11 cellular contexts compared by ENCODE assay signal in genomic region chr14:24941719-24942118, GRCh38.
DNase-seq lines count a peak whose midpoint lies in the region; ATAC-seq and TF ChIP-seq lines count a peak whose summit lies in the region.
"Had no signal": no experiment of that assay in that cellular context is flagged by ENCODE, and none has a peak within 500 bp of the region (broad histone marks: within the 10 kb centered on the region; RNA-seq: fewer than 3 reads in every experiment).

No MANE protein-coding gene starts in this region.

- no peak overlapping the region for H3T11ph ChIP-seq in H9 (ENCODE audit: low read length)

- H3K23me2 ChIP-seq in H9 (ENCODE audit: insufficient read length, low read depth, low read length, poor library complexity, severe bottlenecking): no peaks in the 10 kb centered on the region

- intact Hi-C loops in uterus (cut with DNase I; ENCODE audit: low total_unique reads): no loop called here

- H2AFZ ChIP-seq in H9 (ENCODE audit: low read length): no peak overlapping the region

- H3K4ac ChIP-seq in H9 (ENCODE audit: low read depth, low read length): no peak overlapping the region

- H3K79me2 ChIP-seq in H9 (ENCODE audit: insufficient read depth, low read length): no peaks in the 10 kb centered on the region

- peaks cover 39 to 43% of the 10 kb centered on the region in 2 experiments for H3K4me1 Mint-ChIP-seq in H9
- H3K4me1 Mint-ChIP-seq: CD14-positive monocyte; stimulated activated naive B cell treated with anti-CD40 and anti-IgM and Interleukin-4, amounts not matched to agents 10 μg/mL and 1 μg/mL and 100 μg/mL, for 72 hours had no signal

- ATAC-seq in GM18498 (IDR thresholded peaks at IDR 0.05; ENCODE audit: unreplicated experiment): peak; percentile 65
- ATAC-seq: stimulated activated naive B cell treated with anti-CD40 and anti-IgM and Interleukin-4, amounts not matched to agents 10 μg/mL and 1 μg/mL and 100 μg/mL, for 72 hours had no signal

- H3K4me3 Mint-ChIP-seq in H9: no peak overlapping the region
- H3K4me3 Mint-ChIP-seq: CD14-positive monocyte; stimulated activated naive B cell treated with anti-CD40 and anti-IgM and Interleukin-4, amounts not matched to agents 10 μg/mL and 1 μg/mL and 100 μg/mL, for 72 hours had no signal

- TF ChIP-seq CTCF in H9 (conservative IDR thresholded peaks at IDR 0.05): no peak
- TF ChIP-seq CTCF in uterus (IDR thresholded peaks at IDR 0.05): no peak

- no peaks in the 10 kb centered on the region for H3K36me3 ChIP-seq in uterus

- H3K4me1 ChIP-seq in H9 (ENCODE audit: insufficient read depth, low read length) (peaks cover 14% of the 10 kb centered on the region; the same call in 1 of the 2 replicates), uterus (no peaks in the 10 kb centered on the region)

- H3K27ac ChIP-seq in H9 (ENCODE audit: insufficient read length, low read depth, low read length) (peak overlapping the region; percentile 62), uterus (no peak overlapping the region)

- no peak overlapping the region for H3K4me3 ChIP-seq in uterus

- H4K91ac ChIP-seq in H9 (ENCODE audit: insufficient read length, low read depth, low read length): no peak overlapping the region

- no CpG with 5 or more reads among the region's 1 CpG for WGBS in H9 (ENCODE audit: extremely low coverage, insufficient read length, low lambda C conversion rate)

- no peak overlapping the region for H4K8ac ChIP-seq in H9 (replicated peaks; ENCODE audit: insufficient read length, low read depth, low read length)

- no peak overlapping the region for H3K4me2 ChIP-seq in H9 (ENCODE audit: insufficient read depth, insufficient read length, low read length)

- H2BK5ac ChIP-seq in H9 (ENCODE audit: insufficient read length, low read length): no peak overlapping the region

- no peak overlapping the region for H3K56ac ChIP-seq in H9 (ENCODE audit: insufficient read length, low read depth, low read length)

- DNase-seq in H9: no peak
- peak; percentile 68 for DNase-seq in NCI-H146 treated with DMSO at 0.1 percent for 48 hours (lab: John Stamatoyannopoulos, UW; ENCODE audit: unreplicated experiment)
- DNase-seq in germinal center (ENCODE audit: low spot score): peak; percentile 24
- DNase-seq in uterus: no peak
- DNase-seq in activated effector memory CD4-positive, alpha-beta T cell treated with anti-CD3 and anti-CD28 coated beads, Interleukin-2, amount 50 U/mL, for 16 hours: no peak
- DNase-seq in SKM-1 treated with dmso at 0.1 percent for 144 hours (lab: John Stamatoyannopoulos, UW; ENCODE audit: unreplicated experiment): no peak
- no peak for DNase-seq in activated CD4-positive, alpha-beta T cell treated with anti-CD3 and anti-CD28 coated beads for 4 hours
- DNase-seq: MV-4-11; stimulated activated naive B cell treated with anti-CD40 and anti-IgM and Interleukin-4, amounts not matched to agents 10 μg/mL and 1 μg/mL and 100 μg/mL, for 72 hours had no signal

- H2BK120ac ChIP-seq in H9 (ENCODE audit: low read depth, low read length, poor library complexity, severe bottlenecking): no peak overlapping the region

- no peaks in the 10 kb centered on the region for H3K27me3 ChIP-seq in H9 (ENCODE audit: insufficient read depth, low read length)
- H3K27me3 ChIP-seq in uterus: no peaks in the 10 kb centered on the region

- peak overlapping the region; percentile 89 to 96 (median 94); a peak in 6 of 7 replicates for H3K27ac Mint-ChIP-seq in H9
- H3K27ac Mint-ChIP-seq: stimulated activated naive B cell treated with anti-CD40 and anti-IgM and Interleukin-4, amounts not matched to agents 10 μg/mL and 1 μg/mL and 100 μg/mL, for 72 hours had no signal

- H3K9me3 ChIP-seq in H9 (ENCODE audit: control insufficient read depth, low read depth, low read length): no peaks in the 10 kb centered on the region
- H3K9me3 ChIP-seq in uterus: no peaks in the 10 kb centered on the region

- H3K14ac ChIP-seq in H9 (ENCODE audit: insufficient read depth, low read length): no peak overlapping the region

- H4K5ac ChIP-seq in H9 (ENCODE audit: insufficient read length, low read depth, low read length): no peak overlapping the region

- H2BK15ac ChIP-seq in H9 (ENCODE audit: low read depth, low read length): no peak overlapping the region

- no peaks in the 10 kb centered on the region for H4K20me1 ChIP-seq in H9 (ENCODE audit: control insufficient read depth, insufficient read depth, insufficient read length)

- H3K27me3 Mint-ChIP-seq in H9 (ENCODE audit: low read depth): no peaks in the 10 kb centered on the region
- H3K27me3 Mint-ChIP-seq: stimulated activated naive B cell treated with anti-CD40 and anti-IgM and Interleukin-4, amounts not matched to agents 10 μg/mL and 1 μg/mL and 100 μg/mL, for 72 hours had no signal

- H3K9me3 Mint-ChIP-seq in H9: no peaks in the 10 kb centered on the region
- H3K9me3 Mint-ChIP-seq: stimulated activated naive B cell treated with anti-CD40 and anti-IgM and Interleukin-4, amounts not matched to agents 10 μg/mL and 1 μg/mL and 100 μg/mL, for 72 hours had no signal

- H2AK5ac ChIP-seq in H9 (ENCODE audit: insufficient read length, low read length): no peak overlapping the region

- no peak overlapping the region for H3K18ac ChIP-seq in H9 (ENCODE audit: insufficient read length, low read depth, low read length)

- H2BK12ac ChIP-seq in H9 (ENCODE audit: insufficient read length, low read depth, low read length): no peak overlapping the region

- no peaks in the 10 kb centered on the region; a peak in 1 of 7 replicates for H3K36me3 Mint-ChIP-seq in H9 (ENCODE audit: insufficient read depth in 1 of 3, low read depth in 3 of 3)
- H3K36me3 Mint-ChIP-seq: CD14-positive monocyte; stimulated activated naive B cell treated with anti-CD40 and anti-IgM and Interleukin-4, amounts not matched to agents 10 μg/mL and 1 μg/mL and 100 μg/mL, for 72 hours had no signal

- no peak for TF ChIP-seq POLR2A in uterus (IDR thresholded peaks at IDR 0.05)

- H3K79me1 ChIP-seq in H9 (ENCODE audit: insufficient read depth, low read depth, low read length, poor library complexity, severe bottlenecking): no peaks in the 10 kb centered on the region

- H3K9ac ChIP-seq in H9 (ENCODE audit: extremely low read depth, insufficient read length, low read length): no peak overlapping the region

- H3K23ac ChIP-seq in H9 (ENCODE audit: insufficient read length, low read depth, low read length): no peak overlapping the region

- H2BK20ac ChIP-seq in H9 (ENCODE audit: low read depth, low read length, poor library complexity, severe bottlenecking): no peak overlapping the region

Comparison
In these comparisons a context has a peak if more than half of its experiments do, and no peak if none do; other contexts are left out.
1. DNase-seq: peak in NCI-H146 treated with DMSO at 0.1 percent for 48 hours (single experiment) and germinal center (single experiment); none in H9 (single experiment), uterus (0 of 2), activated effector memory CD4-positive, alpha-beta T cell treated with anti-CD3 and anti-CD28 coated beads, Interleukin-2, amount 50 U/mL, for 16 hours (single experiment), SKM-1 treated with dmso at 0.1 percent for 144 hours (single experiment) and activated CD4-positive, alpha-beta T cell treated with anti-CD3 and anti-CD28 coated beads for 4 hours (0 of 2).